In genomic region chr1:3803905-3804626, GRCh38 we compare ENCODE assay signal across 29 cellular contexts. TPM values are rescaled to one million over a fixed set of nuclear protein-coding genes. Genes with fewer than 3 reads are reported as not detected.
DNase-seq lines count a peak whose midpoint lies in the region; ATAC-seq, FAIRE-seq and TF ChIP-seq lines count a peak whose summit lies in the region.
"Had no signal": no experiment of that assay in that cellular context is flagged by ENCODE, and none has a peak within 500 bp of the region (broad histone marks: within the 10 kb centered on the region; RNA-seq: fewer than 3 reads in every experiment).

No MANE protein-coding gene starts in this region.

- peak overlapping the region; percentile 46; the same call in 1 of the 2 replicates for H3K4me2 ChIP-seq in HepG2 (ENCODE audit: low read depth, low read length)
- H3K4me2 ChIP-seq: A549 had no signal

- intact Hi-C loops in HepG2 (cut with micrococcal nuclease; ENCODE audit: unreplicated experiment): no loop called here
- intact Hi-C loops in right lobe of liver (cut with DNase I): no loop called here
- intact Hi-C loops in lower lobe of right lung (cut with DNase I): no loop called here

- H3K27me3 ChIP-seq in HepG2 (ENCODE audit: control insufficient read depth in 1 of 2, insufficient read depth in 2 of 2, low read length in 2 of 2) (peaks cover 0 to 21% of the 10 kb centered on the region in 2 experiments; a peak in 2 of 5 replicates), right lobe of liver (no peaks in the 10 kb centered on the region), tibial nerve (peaks cover 0 to 9% of the 10 kb centered on the region in 2 donors), lower lobe of right lung (ENCODE audit: low read depth) (no peaks in the 10 kb centered on the region)
- H3K27me3 ChIP-seq: BE2C had no signal

- DNase-seq in HepG2 (ENCODE audit: low spot score): no peak
- no peak for DNase-seq in right lobe of liver
- DNase-seq in left kidney (ENCODE audit: low read depth, low spot score): peak; percentile 76
- DNase-seq in tibial nerve (ENCODE audit: low spot score in 2 of 2): no peak
- no peak for DNase-seq in activated effector memory CD4-positive, alpha-beta T cell treated with anti-CD3 and anti-CD28 coated beads, Interleukin-2, amount 50 U/mL, for 16 hours
- no peak for DNase-seq in GF-D8 (lab: John Stamatoyannopoulos, UW)
- no peak for DNase-seq in lower lobe of right lung
- DNase-seq: activated CD8-positive, alpha-beta memory T cell treated with anti-CD3 and anti-CD28 coated beads for 24 hours; activated naive CD4-positive, alpha-beta T cell treated with anti-CD3 and anti-CD28 coated beads, Interleukin-2, amount 50 U/mL, for 16 hours; activated T-cell treated with anti-CD3 and anti-CD28 coated beads, Interleukin-2, amount 50 U/mL, for 24 hours; BE2C; cerebellar nuclear complex; COR-L47; EL; foreskin melanocyte; H9; islet precursor cell; NCI-H1436; NCI-H526; occipital lobe; stimulated activated CD4-positive, alpha-beta T cell treated with anti-CD3 and anti-CD28 coated beads, Interleukin-15, amount 100 ng/mL, for 24 hours; T1000 had no signal

- H3K36me3 ChIP-seq in HepG2 (replicated peaks in 1 of 2; ENCODE audit: control insufficient read depth in 1 of 2, insufficient read depth in 2 of 2, low read length in 2 of 2) (no peaks in the 10 kb centered on the region), right lobe of liver (no peaks in the 10 kb centered on the region), tibial nerve (no peaks in the 10 kb centered on the region), lower lobe of right lung (no peaks in the 10 kb centered on the region)
- H3K36me3 ChIP-seq: BE2C had no signal

- peak overlapping the region; percentile 54 for H2AFZ ChIP-seq in HepG2 (ENCODE audit: low read length)

- POLR2A ChIA-PET in HepG2 (lab: Yijun Ruan, JAX): no interaction called here

- H3K27me3 Mint-ChIP-seq in activated T-helper 17 cell treated with anti-CD3 and anti-CD28 coated beads, Interleukin-2, amount 50 U/mL, for 72 hours: peaks cover 8% of the 10 kb centered on the region

- peaks cover 24% of the 10 kb centered on the region for H3K4me1 ChIP-seq in HepG2 (ENCODE audit: insufficient read depth, low read length)
- no peaks in the 10 kb centered on the region for H3K4me1 ChIP-seq in right lobe of liver
- peaks cover 0 to 9% (median 2%) of the 10 kb centered on the region in 4 donors for H3K4me1 ChIP-seq in tibial nerve
- H3K4me1 ChIP-seq in lower lobe of right lung: no peaks in the 10 kb centered on the region
- H3K4me1 ChIP-seq: A549, BE2C had no signal

- H4K20me1 ChIP-seq in HepG2 (ENCODE audit: insufficient read depth, low read length): no peaks in the 10 kb centered on the region

- WGBS in HepG2 (ENCODE audit: low lambda C conversion rate): 16% methylated on average over 19 of the region's 19 CpGs
- WGBS in right lobe of liver (ENCODE audit: insufficient coverage, low coverage, low lambda C conversion rate, missing lambda C conversion rate): 50% methylated on average over 19 of the region's 19 CpGs
- WGBS in tibial nerve, 2 donors: 38 to 40% methylated on average over 19 of the region's 19 CpGs

- ATAC-seq in HepG2 (no peak), right lobe of liver (no peak), lower lobe of right lung (no peak)
- no peak for ATAC-seq in activated T-helper 17 cell treated with anti-CD3 and anti-CD28 coated beads, Interleukin-2, amount 50 U/mL, for 72 hours (replicated peaks)
- ATAC-seq: A549 had no signal

- no TSS peak for BruUV-seq in HepG2 (replicated peaks; lab: Mats Ljungman, UMichigan)

- TF ChIP-seq POLR2A in HepG2 (IDR thresholded peaks at IDR 0.05; ENCODE audit: insufficient read depth in 1 of 2, low read depth in 2 of 2, low read length in 2 of 2) (no peak), right lobe of liver (IDR thresholded peaks at IDR 0.05) (no peak), tibial nerve (IDR thresholded peaks at IDR 0.05) (no peak)

- no peak for TF ChIP-seq EP300 in HepG2 (IDR thresholded peaks at IDR 0.05; ENCODE audit: low read depth in 2 of 2, low read length in 2 of 2)
- TF ChIP-seq EP300 in HepG2 (CRISPR knock-in tag; IDR thresholded peaks at IDR 0.05; ENCODE audit: borderline replicate concordance): no peak
- TF ChIP-seq EP300 in tibial nerve (IDR thresholded peaks at IDR 0.05): no peak

- TF ChIP-seq CTCF in HepG2 (CRISPR knock-in tag; IDR thresholded peaks at IDR 0.05) (no peak), right lobe of liver (IDR thresholded peaks at IDR 0.05) (no peak), tibial nerve (IDR thresholded peaks at IDR 0.05) (no peak), lower lobe of right lung (IDR thresholded peaks at IDR 0.05) (no peak)

- H3K4me1 Mint-ChIP-seq in activated T-helper 17 cell treated with anti-CD3 and anti-CD28 coated beads, Interleukin-2, amount 50 U/mL, for 72 hours: peaks cover 6% of the 10 kb centered on the region

- H3K79me2 ChIP-seq in HepG2 (ENCODE audit: insufficient read depth, low read length): no peaks in the 10 kb centered on the region

- H3K36me3 Mint-ChIP-seq in activated T-helper 17 cell treated with anti-CD3 and anti-CD28 coated beads, Interleukin-2, amount 50 U/mL, for 72 hours (ENCODE audit: low read depth): no peaks in the 10 kb centered on the region

- no peak for FAIRE-seq in HepG2 (lab: Jason Lieb, UNC)
- FAIRE-seq: A549 had no signal

- H3K9ac ChIP-seq in HepG2 (ENCODE audit: insufficient read depth, low read depth, low read length): no peak overlapping the region

- TF ChIP-seq RAD21 in HepG2 (CRISPR knock-in tag; IDR thresholded peaks at IDR 0.05): no peak

- H3K9me3 ChIP-seq in HepG2 (ENCODE audit: low read length) (no peaks in the 10 kb centered on the region), right lobe of liver (no peaks in the 10 kb centered on the region), tibial nerve (no peaks in the 10 kb centered on the region), lower lobe of right lung (no peaks in the 10 kb centered on the region)
- H3K9me3 ChIP-seq: A549, BE2C had no signal

- H3K27ac ChIP-seq in HepG2 (ENCODE audit: extremely low read length, insufficient read depth, low read length) (no peak overlapping the region), right lobe of liver (no peak overlapping the region), tibial nerve (peak overlapping the region; percentile 29 to 75 (median 58)), lower lobe of right lung (no peak overlapping the region)
- H3K27ac ChIP-seq: A549, RWPE1 had no signal

- peak overlapping the region; percentile 81 for H3K27ac Mint-ChIP-seq in activated T-helper 17 cell treated with anti-CD3 and anti-CD28 coated beads, Interleukin-2, amount 50 U/mL, for 72 hours
- H3K27ac Mint-ChIP-seq: activated T-cell treated with anti-CD3 and anti-CD28 coated beads, Interleukin-2, amount 50 U/mL, for 24 hours; H9 had no signal

- no peak overlapping the region; a peak in 1 of 6 replicates for H3K4me3 ChIP-seq in HepG2 (replicated peaks in 1 of 3; ENCODE audit: insufficient read depth in 1 of 3, low read depth in 2 of 3, low read length in 3 of 3)
- no peak overlapping the region for H3K4me3 ChIP-seq in right lobe of liver
- no peak overlapping the region for H3K4me3 ChIP-seq in tibial nerve
- no peak overlapping the region for H3K4me3 ChIP-seq in lower lobe of right lung
- H3K4me3 ChIP-seq: A549 had no signal

- no peaks in the 10 kb centered on the region for H3K9me3 Mint-ChIP-seq in activated T-helper 17 cell treated with anti-CD3 and anti-CD28 coated beads, Interleukin-2, amount 50 U/mL, for 72 hours
- H3K9me3 Mint-ChIP-seq: activated T-cell treated with anti-CD3 and anti-CD28 coated beads, Interleukin-2, amount 50 U/mL, for 24 hours had no signal

- H3K4me3 Mint-ChIP-seq in activated T-helper 17 cell treated with anti-CD3 and anti-CD28 coated beads, Interleukin-2, amount 50 U/mL, for 72 hours: peak overlapping the region; percentile 45
- H3K4me3 Mint-ChIP-seq: activated T-cell treated with anti-CD3 and anti-CD28 coated beads, Interleukin-2, amount 50 U/mL, for 24 hours; H9 had no signal

- in situ Hi-C loops in HepG2 (cut with HindIII; ENCODE audit: extremely low pct_ligation_motif_present, low pct_unique_long_range_greater_than_20kb): no loop called here

- CTCF ChIA-PET in HepG2 (lab: Yijun Ruan, JAX; ENCODE audit: low intra/inter-chr PET ratio, low total read pairs): no interaction called here

RNA-seq across cellular contexts. Expression of gene LRRC47, which starts 7.8 kb away (rescaled TPM):
- total RNA-seq in HepG2 (2016; rRNA removed; fragmentation: Illumina TruSeq; extraction: Trizol) (52.4 and 52.5 TPM in 2 replicates), right lobe of liver (10 to 100 TPM; 22.7 to 32.2 (median 25.8) TPM), tibial nerve (10 to 100 TPM; 40.8 to 46.3 (median 42.6) TPM), lower lobe of right lung (34.4 TPM)
- 6.5 and 7.6 TPM in 2 replicates for total RNA-seq in HepG2 (2016; cell fraction: cytosol; rRNA removed; fragmentation: Illumina TruSeq; extraction: Trizol; ENCODE audit: low read depth)
- 47.8 and 53.6 TPM in 2 replicates for total RNA-seq in HepG2 (2016; cell fraction: insoluble cytoplasmic fraction; rRNA removed; fragmentation: Illumina TruSeq; extraction: Trizol)
- 11.1 and 12.6 TPM in 2 replicates for total RNA-seq in HepG2 (2016; cell fraction: membrane; rRNA removed; fragmentation: Illumina TruSeq; extraction: Trizol)
- total RNA-seq in HepG2 (2016; cell fraction: nucleus; rRNA removed; fragmentation: Illumina TruSeq; extraction: Trizol): 22.3 and 30.2 TPM in 2 replicates
- polyA plus RNA-seq in HepG2 (2011; rRNA removed): 18.3 and 20.2 TPM in 2 replicates
- 11.1 and 11.8 TPM in 2 replicates for polyA plus RNA-seq in HepG2 (2011; cell fraction: cytosol; rRNA removed)
- polyA plus RNA-seq in HepG2 (2011; cell fraction: nucleus; rRNA removed): 22.8 and 33.3 TPM in 2 replicates
- polyA plus RNA-seq in HepG2 (2012): 19.1 and 36.0 TPM in 2 replicates
- polyA plus RNA-seq in HepG2 (2016; cell fraction: cytosol; fragmentation: Illumina TruSeq; extraction: Trizol; ENCODE audit: low read depth): 3.5 and 3.9 TPM in 2 replicates
- 46.2 and 54.8 TPM in 2 replicates for polyA plus RNA-seq in HepG2 (2016; cell fraction: insoluble cytoplasmic fraction; fragmentation: Illumina TruSeq; extraction: Trizol; ENCODE audit: low read depth)
- 9.2 and 9.3 TPM in 2 replicates for polyA plus RNA-seq in HepG2 (2016; cell fraction: membrane; fragmentation: Illumina TruSeq; extraction: Trizol; ENCODE audit: low read depth)
- polyA plus RNA-seq in HepG2 (2016; cell fraction: nucleus; fragmentation: Illumina TruSeq; extraction: Trizol; ENCODE audit: insufficient read depth, low read depth): 63.9 and 68.5 TPM in 2 replicates
- polyA minus RNA-seq in HepG2 (2011; rRNA and poly(A)+ RNA removed; ENCODE audit: low replicate concordance): 12.3 and 17.4 TPM in 2 replicates
- 12.0 and 18.0 TPM in 2 replicates for polyA minus RNA-seq in HepG2 (2011; cell fraction: cytosol; rRNA and poly(A)+ RNA removed)
- 10.1 and 11.3 TPM in 2 replicates for polyA minus RNA-seq in HepG2 (2011; cell fraction: nucleus; rRNA and poly(A)+ RNA removed)
- total RNA-seq in activated T-helper 17 cell treated with anti-CD3 and anti-CD28 coated beads, Interleukin-2, amount 50 U/mL, for 72 hours: 10 to 100 TPM; 26.4 to 35.9 TPM

RNA-seq across cellular contexts. Expression of gene SMIM1, which starts 31.5 kb away (rescaled TPM):
- 55.8 and 56.3 TPM in 2 replicates for total RNA-seq in HepG2 (2016; rRNA removed; fragmentation: Illumina TruSeq; extraction: Trizol)
- total RNA-seq in HepG2 (2016; cell fraction: cytosol; rRNA removed; fragmentation: Illumina TruSeq; extraction: Trizol; ENCODE audit: low read depth): 360 and 516 TPM in 2 replicates
- 54.3 and 58.0 TPM in 2 replicates for total RNA-seq in HepG2 (2016; cell fraction: insoluble cytoplasmic fraction; rRNA removed; fragmentation: Illumina TruSeq; extraction: Trizol)
- total RNA-seq in HepG2 (2016; cell fraction: membrane; rRNA removed; fragmentation: Illumina TruSeq; extraction: Trizol): 94.8 and 147 TPM in 2 replicates
- total RNA-seq in HepG2 (2016; cell fraction: nucleus; rRNA removed; fragmentation: Illumina TruSeq; extraction: Trizol): 35.3 and 45.5 TPM in 2 replicates
- 12.4 and 22.2 TPM in 2 replicates for polyA plus RNA-seq in HepG2 (2011; rRNA removed)
- polyA plus RNA-seq in HepG2 (2011; cell fraction: cytosol; rRNA removed): 15.0 and 35.9 TPM in 2 replicates
- 20.1 and 21.5 TPM in 2 replicates for polyA plus RNA-seq in HepG2 (2011; cell fraction: nucleus; rRNA removed)
- polyA plus RNA-seq in HepG2 (2012): 18.7 and 18.9 TPM in 2 replicates
- 172 and 230 TPM in 2 replicates for polyA plus RNA-seq in HepG2 (2016; cell fraction: cytosol; fragmentation: Illumina TruSeq; extraction: Trizol; ENCODE audit: low read depth)
- polyA plus RNA-seq in HepG2 (2016; cell fraction: insoluble cytoplasmic fraction; fragmentation: Illumina TruSeq; extraction: Trizol; ENCODE audit: low read depth): 45.5 and 47.9 TPM in 2 replicates
- polyA plus RNA-seq in HepG2 (2016; cell fraction: membrane; fragmentation: Illumina TruSeq; extraction: Trizol; ENCODE audit: low read depth): 82.1 and 104 TPM in 2 replicates
- polyA plus RNA-seq in HepG2 (2016; cell fraction: nucleus; fragmentation: Illumina TruSeq; extraction: Trizol; ENCODE audit: insufficient read depth, low read depth): 32.0 and 32.8 TPM in 2 replicates
- 29.5 TPM in 1 of 2 replicates, not detected in the other for polyA minus RNA-seq in HepG2 (2011; rRNA and poly(A)+ RNA removed; ENCODE audit: low replicate concordance)
- 18.6 and 19.1 TPM in 2 replicates for polyA minus RNA-seq in HepG2 (2011; cell fraction: cytosol; rRNA and poly(A)+ RNA removed)
- 17.1 and 18.4 TPM in 2 replicates for polyA minus RNA-seq in HepG2 (2011; cell fraction: nucleus; rRNA and poly(A)+ RNA removed)
- 1 to 10 TPM; 2.6 to 8.7 (median 4.6) TPM for total RNA-seq in right lobe of liver
- 1 to 10 TPM; 1.5 to 2.8 TPM for total RNA-seq in activated T-helper 17 cell treated with anti-CD3 and anti-CD28 coated beads, Interleukin-2, amount 50 U/mL, for 72 hours
- total RNA-seq in tibial nerve: 10 to 100 TPM in 1 of 4 donors, not detected in 3; 23.1 TPM
- total RNA-seq in lower lobe of right lung: 8.5 TPM
- total RNA-seq: urinary bladder had no signal

RNA-seq across cellular contexts. Expression of gene CCDC27, which starts 51.8 kb away (rescaled TPM):
- total RNA-seq in HepG2 (2016; rRNA removed; fragmentation: Illumina TruSeq; extraction: Trizol): not detected in 2 replicates
- not detected in 2 replicates for total RNA-seq in HepG2 (2016; cell fraction: cytosol; rRNA removed; fragmentation: Illumina TruSeq; extraction: Trizol; ENCODE audit: low read depth)
- total RNA-seq in HepG2 (2016; cell fraction: insoluble cytoplasmic fraction; rRNA removed; fragmentation: Illumina TruSeq; extraction: Trizol): not detected in 2 replicates
- total RNA-seq in HepG2 (2016; cell fraction: membrane; rRNA removed; fragmentation: Illumina TruSeq; extraction: Trizol): not detected in 2 replicates
- not detected in 2 replicates for total RNA-seq in HepG2 (2016; cell fraction: nucleus; rRNA removed; fragmentation: Illumina TruSeq; extraction: Trizol)
- not detected in 2 replicates for polyA plus RNA-seq in HepG2 (2011; rRNA removed)
- not detected in 2 replicates for polyA plus RNA-seq in HepG2 (2011; cell fraction: cytosol; rRNA removed)
- not detected in 2 replicates for polyA plus RNA-seq in HepG2 (2011; cell fraction: nucleus; rRNA removed)
- polyA plus RNA-seq in HepG2 (2012): 0.23 TPM in 1 of 2 replicates, not detected in the other
- polyA plus RNA-seq in HepG2 (2016; cell fraction: cytosol; fragmentation: Illumina TruSeq; extraction: Trizol; ENCODE audit: low read depth): not detected in 2 replicates
- polyA plus RNA-seq in HepG2 (2016; cell fraction: insoluble cytoplasmic fraction; fragmentation: Illumina TruSeq; extraction: Trizol; ENCODE audit: low read depth): not detected in 2 replicates
- polyA plus RNA-seq in HepG2 (2016; cell fraction: membrane; fragmentation: Illumina TruSeq; extraction: Trizol; ENCODE audit: low read depth): not detected in 2 replicates
- not detected in 2 replicates for polyA plus RNA-seq in HepG2 (2016; cell fraction: nucleus; fragmentation: Illumina TruSeq; extraction: Trizol; ENCODE audit: insufficient read depth, low read depth)
- not detected in 2 replicates for polyA minus RNA-seq in HepG2 (2011; rRNA and poly(A)+ RNA removed; ENCODE audit: low replicate concordance)
- not detected in 2 replicates for polyA minus RNA-seq in HepG2 (2011; cell fraction: cytosol; rRNA and poly(A)+ RNA removed)
- not detected in 2 replicates for polyA minus RNA-seq in HepG2 (2011; cell fraction: nucleus; rRNA and poly(A)+ RNA removed)
- total RNA-seq in right lobe of liver: not detected
- not detected for total RNA-seq in activated T-helper 17 cell treated with anti-CD3 and anti-CD28 coated beads, Interleukin-2, amount 50 U/mL, for 72 hours
- not detected for total RNA-seq in tibial nerve
- not detected for total RNA-seq in lower lobe of right lung
- total RNA-seq: epithelial cell of proximal tubule, H9, lung microvascular endothelial cell, occipital lobe, subcutaneous adipose tissue, urinary bladder had no signal
- polyA plus RNA-seq: A549, urinary bladder had no signal

RNA-seq across cellular contexts. Expression of gene CEP104, which starts 52.9 kb away (rescaled TPM):
- total RNA-seq in HepG2 (2016; rRNA removed; fragmentation: Illumina TruSeq; extraction: Trizol) (20.4 and 33.8 TPM in 2 replicates), right lobe of liver (10 to 100 TPM; 16.7 to 36.4 (median 26.6) TPM), tibial nerve (10 to 100 TPM; 41.5 to 68.6 (median 48.0) TPM), lower lobe of right lung (53.9 TPM)
- total RNA-seq in HepG2 (2016; cell fraction: cytosol; rRNA removed; fragmentation: Illumina TruSeq; extraction: Trizol; ENCODE audit: low read depth): 4.7 and 5.7 TPM in 2 replicates
- 17.2 and 21.3 TPM in 2 replicates for total RNA-seq in HepG2 (2016; cell fraction: insoluble cytoplasmic fraction; rRNA removed; fragmentation: Illumina TruSeq; extraction: Trizol)
- total RNA-seq in HepG2 (2016; cell fraction: membrane; rRNA removed; fragmentation: Illumina TruSeq; extraction: Trizol): 17.1 and 18.2 TPM in 2 replicates
- total RNA-seq in HepG2 (2016; cell fraction: nucleus; rRNA removed; fragmentation: Illumina TruSeq; extraction: Trizol): 17.8 and 20.6 TPM in 2 replicates
- polyA plus RNA-seq in HepG2 (2011; rRNA removed): 19.0 and 30.1 TPM in 2 replicates
- 11.3 and 14.0 TPM in 2 replicates for polyA plus RNA-seq in HepG2 (2011; cell fraction: cytosol; rRNA removed)
- 34.2 TPM in 2 replicates for polyA plus RNA-seq in HepG2 (2011; cell fraction: nucleus; rRNA removed)
- 18.2 and 19.8 TPM in 2 replicates for polyA plus RNA-seq in HepG2 (2012)
- 5.7 and 6.7 TPM in 2 replicates for polyA plus RNA-seq in HepG2 (2016; cell fraction: cytosol; fragmentation: Illumina TruSeq; extraction: Trizol; ENCODE audit: low read depth)
- polyA plus RNA-seq in HepG2 (2016; cell fraction: insoluble cytoplasmic fraction; fragmentation: Illumina TruSeq; extraction: Trizol; ENCODE audit: low read depth): 33.6 and 43.4 TPM in 2 replicates
- polyA plus RNA-seq in HepG2 (2016; cell fraction: membrane; fragmentation: Illumina TruSeq; extraction: Trizol; ENCODE audit: low read depth): 16.8 and 19.5 TPM in 2 replicates
- 33.5 and 33.9 TPM in 2 replicates for polyA plus RNA-seq in HepG2 (2016; cell fraction: nucleus; fragmentation: Illumina TruSeq; extraction: Trizol; ENCODE audit: insufficient read depth, low read depth)
- polyA minus RNA-seq in HepG2 (2011; rRNA and poly(A)+ RNA removed; ENCODE audit: low replicate concordance): 21.1 and 36.0 TPM in 2 replicates
- 17.0 and 22.2 TPM in 2 replicates for polyA minus RNA-seq in HepG2 (2011; cell fraction: cytosol; rRNA and poly(A)+ RNA removed)
- polyA minus RNA-seq in HepG2 (2011; cell fraction: nucleus; rRNA and poly(A)+ RNA removed): 32.4 and 38.9 TPM in 2 replicates
- total RNA-seq in activated T-helper 17 cell treated with anti-CD3 and anti-CD28 coated beads, Interleukin-2, amount 50 U/mL, for 72 hours: 10 to 100 TPM; 17.8 to 39.4 TPM

RNA-seq across cellular contexts. Expression of gene DFFB, which starts 53.2 kb away (rescaled TPM):
- total RNA-seq in HepG2 (2016; rRNA removed; fragmentation: Illumina TruSeq; extraction: Trizol) (8.7 and 9.3 TPM in 2 replicates), right lobe of liver (1 to 10 TPM; 2.0 to 3.5 (median 2.9) TPM), tibial nerve (10 to 100 TPM in 3 of 4 donors, 1 to 10 TPM in 1; 7.0 to 17.7 (median 15.2) TPM), lower lobe of right lung (10.6 TPM)
- total RNA-seq in HepG2 (2016; cell fraction: cytosol; rRNA removed; fragmentation: Illumina TruSeq; extraction: Trizol; ENCODE audit: low read depth): 1.4 and 1.6 TPM in 2 replicates
- total RNA-seq in HepG2 (2016; cell fraction: insoluble cytoplasmic fraction; rRNA removed; fragmentation: Illumina TruSeq; extraction: Trizol): 8.7 and 9.2 TPM in 2 replicates
- total RNA-seq in HepG2 (2016; cell fraction: membrane; rRNA removed; fragmentation: Illumina TruSeq; extraction: Trizol): 4.1 and 4.7 TPM in 2 replicates
- 5.0 and 6.1 TPM in 2 replicates for total RNA-seq in HepG2 (2016; cell fraction: nucleus; rRNA removed; fragmentation: Illumina TruSeq; extraction: Trizol)
- polyA plus RNA-seq in HepG2 (2011; rRNA removed): 4.6 and 4.8 TPM in 2 replicates
- 3.6 and 3.7 TPM in 2 replicates for polyA plus RNA-seq in HepG2 (2011; cell fraction: cytosol; rRNA removed)
- 7.8 and 8.5 TPM in 2 replicates for polyA plus RNA-seq in HepG2 (2011; cell fraction: nucleus; rRNA removed)
- polyA plus RNA-seq in HepG2 (2012): 3.3 and 3.7 TPM in 2 replicates
- 0.69 and 0.75 TPM in 2 replicates for polyA plus RNA-seq in HepG2 (2016; cell fraction: cytosol; fragmentation: Illumina TruSeq; extraction: Trizol; ENCODE audit: low read depth)
- 6.4 and 7.8 TPM in 2 replicates for polyA plus RNA-seq in HepG2 (2016; cell fraction: insoluble cytoplasmic fraction; fragmentation: Illumina TruSeq; extraction: Trizol; ENCODE audit: low read depth)
- 1.5 and 1.9 TPM in 2 replicates for polyA plus RNA-seq in HepG2 (2016; cell fraction: membrane; fragmentation: Illumina TruSeq; extraction: Trizol; ENCODE audit: low read depth)
- 17.0 and 22.7 TPM in 2 replicates for polyA plus RNA-seq in HepG2 (2016; cell fraction: nucleus; fragmentation: Illumina TruSeq; extraction: Trizol; ENCODE audit: insufficient read depth, low read depth)
- 3.1 and 7.0 TPM in 2 replicates for polyA minus RNA-seq in HepG2 (2011; rRNA and poly(A)+ RNA removed; ENCODE audit: low replicate concordance)
- 1.3 and 2.0 TPM in 2 replicates for polyA minus RNA-seq in HepG2 (2011; cell fraction: cytosol; rRNA and poly(A)+ RNA removed)
- polyA minus RNA-seq in HepG2 (2011; cell fraction: nucleus; rRNA and poly(A)+ RNA removed): 2.4 and 3.9 TPM in 2 replicates
- 10 to 100 TPM; 13.0 to 18.5 TPM for total RNA-seq in activated T-helper 17 cell treated with anti-CD3 and anti-CD28 coated beads, Interleukin-2, amount 50 U/mL, for 72 hours

Comparison
In these comparisons a context has a peak if more than half of its experiments do, and no peak if none do; other contexts are left out.
1. H3K27ac ChIP-seq: peak in tibial nerve (4 of 4); none in HepG2 (single experiment), right lobe of liver (0 of 3) and lower lobe of right lung (single experiment).